Comparison of ENCODE assay signal across 16 cellular contexts in genomic region chr12:100867639-100868393, GRCh38.
"Had no signal": no experiment of that assay in that cellular context is flagged by ENCODE, and none has a peak within 500 bp of the region (broad histone marks: within the 10 kb centered on the region; RNA-seq: fewer than 3 reads in every experiment).

No MANE protein-coding gene starts in this region.

- FAIRE-seq: endometrium had no signal

- H3K4me3 Mint-ChIP-seq: activated CD4-positive, alpha-beta memory T cell treated with anti-CD3 and anti-CD28 coated beads for 36 hours; activated naive CD8-positive, alpha-beta T cell treated with anti-CD3 and anti-CD28 coated beads, Interleukin-2, amount 10 ng/mL, durations not matched to agents 7 days and 5 days; mesothelial cell of epicardium; naive B cell had no signal

- H3K4me3 ChIP-seq: breast epithelium, dorsolateral prefrontal cortex, heart left ventricle had no signal

- H3K27me3 Mint-ChIP-seq: activated CD4-positive, alpha-beta memory T cell treated with anti-CD3 and anti-CD28 coated beads for 36 hours; activated naive CD8-positive, alpha-beta T cell treated with anti-CD3 and anti-CD28 coated beads, Interleukin-2, amount 10 ng/mL, durations not matched to agents 7 days and 5 days; naive B cell had no signal

- H3K36me3 ChIP-seq: breast epithelium, heart left ventricle had no signal

- DNase-seq: activated CD4-positive, alpha-beta memory T cell treated with anti-CD3 and anti-CD28 coated beads for 36 hours; activated gamma-delta T cell; activated naive CD8-positive, alpha-beta T cell treated with anti-CD3 and anti-CD28 coated beads, Interleukin-2, amount 10 ng/mL, durations not matched to agents 7 days and 5 days; activated T-cell treated with anti-CD3 and anti-CD28 coated beads, Interleukin-2, amount 50 U/mL, for 48 hours; anterior cingulate cortex; dorsolateral prefrontal cortex; foreskin melanocyte; heart left ventricle; naive B cell; retina; T-helper 9 cell had no signal

- H3K4me1 Mint-ChIP-seq: activated naive CD8-positive, alpha-beta T cell treated with anti-CD3 and anti-CD28 coated beads, Interleukin-2, amount 10 ng/mL, durations not matched to agents 7 days and 5 days; mesothelial cell of epicardium; naive B cell had no signal

- H3K36me3 Mint-ChIP-seq: activated CD4-positive, alpha-beta memory T cell treated with anti-CD3 and anti-CD28 coated beads for 36 hours; activated naive CD8-positive, alpha-beta T cell treated with anti-CD3 and anti-CD28 coated beads, Interleukin-2, amount 10 ng/mL, durations not matched to agents 7 days and 5 days; mesothelial cell of epicardium had no signal

- H3K27me3 ChIP-seq: breast epithelium, dorsolateral prefrontal cortex, heart left ventricle had no signal

- H2AFZ ChIP-seq: parathyroid adenoma had no signal

- H3K27ac ChIP-seq: breast epithelium, dorsolateral prefrontal cortex, heart left ventricle, parathyroid adenoma, VCaP had no signal

- H3K79me2 ChIP-seq: parathyroid adenoma had no signal

- H3K27ac Mint-ChIP-seq: activated CD4-positive, alpha-beta memory T cell treated with anti-CD3 and anti-CD28 coated beads for 36 hours; activated naive CD8-positive, alpha-beta T cell treated with anti-CD3 and anti-CD28 coated beads, Interleukin-2, amount 10 ng/mL, durations not matched to agents 7 days and 5 days; mesothelial cell of epicardium had no signal

- ATAC-seq: heart left ventricle had no signal

- H3K9me3 Mint-ChIP-seq: activated CD4-positive, alpha-beta memory T cell treated with anti-CD3 and anti-CD28 coated beads for 36 hours; activated naive CD8-positive, alpha-beta T cell treated with anti-CD3 and anti-CD28 coated beads, Interleukin-2, amount 10 ng/mL, durations not matched to agents 7 days and 5 days; mesothelial cell of epicardium had no signal

- H3K4me1 ChIP-seq: breast epithelium, heart left ventricle, parathyroid adenoma had no signal
